21 cellular contexts compared by ENCODE assay signal in genomic region chrX:69396916-69397315, GRCh38.
A peak's percentile ranks its signal among the peaks of the same experiment; 100 is the strongest.
DNase-seq lines count a peak whose midpoint lies in the region; ATAC-seq, FAIRE-seq and TF ChIP-seq lines count a peak whose summit lies in the region.
"Had no signal": no experiment of that assay in that cellular context is flagged by ENCODE, and none has a peak within 500 bp of the region (broad histone marks: within the 10 kb centered on the region; RNA-seq: fewer than 3 reads in every experiment).

No MANE protein-coding gene starts in this region.

- H3K9me3 Mint-ChIP-seq in GM23338 (no peaks in the 10 kb centered on the region), neural progenitor cell (peaks cover 6% of the 10 kb centered on the region)

- H3F3A ChIP-seq in GM23338 (replicated peaks; ENCODE audit: low read depth) (no peaks in the 10 kb centered on the region), neural progenitor cell (ENCODE audit: low read depth) (peaks cover 13% of the 10 kb centered on the region)

- H3K4me3 ChIP-seq in GM23338, result peak overlapping the region; percentile 30; the same call in 1 of the 2 replicates
- H3K4me3 ChIP-seq in SJSA1, result no peak overlapping the region
- peak overlapping the region; percentile 2 for H3K4me3 ChIP-seq in iPS-18a (ENCODE audit: low read length)
- H3K4me3 ChIP-seq in neural progenitor cell, result peak overlapping the region; percentile 10
- no peak overlapping the region for H3K4me3 ChIP-seq in WERI-Rb-1 (ENCODE audit: low read depth, low read length)
- H3K4me3 ChIP-seq: SJCRH30 had no signal

- H3K36me3 Mint-ChIP-seq in GM23338 (ENCODE audit: low read depth) (no peaks in the 10 kb centered on the region), neural progenitor cell (no peaks in the 10 kb centered on the region)
- H3K36me3 Mint-ChIP-seq: CD14-positive monocyte had no signal

- H3K27me3 ChIP-seq in GM23338 (ENCODE audit: insufficient read depth) (no peaks in the 10 kb centered on the region), SJSA1 (replicated peaks) (no peaks in the 10 kb centered on the region), iPS-18a (ENCODE audit: control insufficient read depth, insufficient read depth, low read length) (no peaks in the 10 kb centered on the region), neural progenitor cell (no peaks in the 10 kb centered on the region), WERI-Rb-1 (ENCODE audit: insufficient read depth, low read depth, severe bottlenecking) (no peaks in the 10 kb centered on the region)
- H3K27me3 ChIP-seq: SJCRH30 had no signal

- no peaks in the 10 kb centered on the region for H3K9me2 ChIP-seq in GM23338 (ENCODE audit: insufficient read depth)

- no peaks in the 10 kb centered on the region; the same call in 1 of the 2 replicates for H3K4me1 ChIP-seq in GM23338 (ENCODE audit: insufficient read depth)
- H3K4me1 ChIP-seq in SJSA1 (replicated peaks), result 0 out of 2 replicates have a peak, but pooled peaks cover 6% of the 10 kb centered on the region
- peaks cover 14% of the 10 kb centered on the region for H3K4me1 ChIP-seq in iPS-18a (ENCODE audit: control insufficient read depth, low read depth, low read length)
- peaks cover 17% of the 10 kb centered on the region for H3K4me1 ChIP-seq in neural progenitor cell
- H3K4me1 ChIP-seq: SJCRH30 had no signal

- H3K27ac ChIP-seq in GM23338 (ENCODE audit: low read depth), result no peak overlapping the region
- H3K27ac ChIP-seq in SJSA1, result no peak overlapping the region
- H3K27ac ChIP-seq in iPS-18a (ENCODE audit: low read length), result no peak overlapping the region
- no peak overlapping the region for H3K27ac ChIP-seq in neural progenitor cell
- no peak overlapping the region for H3K27ac ChIP-seq in WERI-Rb-1
- H3K27ac ChIP-seq: SJCRH30 had no signal

- H3K4me1 Mint-ChIP-seq in GM23338 (peaks cover 17% of the 10 kb centered on the region), neural progenitor cell (peaks cover 14% of the 10 kb centered on the region)
- H3K4me1 Mint-ChIP-seq: B cell, CD14-positive monocyte had no signal

- FAIRE-seq in frontal cortex (lab: Jason Lieb, UNC), result no peak
- FAIRE-seq: RCC 7860 had no signal

- no peaks in the 10 kb centered on the region for H3K79me2 ChIP-seq in GM23338 (replicated peaks; ENCODE audit: insufficient read depth)
- no peaks in the 10 kb centered on the region for H3K79me2 ChIP-seq in neural progenitor cell (ENCODE audit: low read depth)

- peaks cover 7% of the 10 kb centered on the region for H3K27me3 Mint-ChIP-seq in GM23338 (ENCODE audit: insufficient read depth, low read depth, poor library complexity)
- H3K27me3 Mint-ChIP-seq in neural progenitor cell (ENCODE audit: insufficient read depth, low read depth), result peaks cover 2% of the 10 kb centered on the region
- H3K27me3 Mint-ChIP-seq: B cell had no signal

- no peaks in the 10 kb centered on the region for H3K36me3 ChIP-seq in GM23338 (ENCODE audit: insufficient read depth)
- no peaks in the 10 kb centered on the region for H3K36me3 ChIP-seq in SJSA1
- no peaks in the 10 kb centered on the region for H3K36me3 ChIP-seq in iPS-18a (ENCODE audit: control insufficient read depth, low read depth, low read length)
- H3K36me3 ChIP-seq in neural progenitor cell, result no peaks in the 10 kb centered on the region
- no peaks in the 10 kb centered on the region for H3K36me3 ChIP-seq in WERI-Rb-1
- H3K36me3 ChIP-seq: SJCRH30 had no signal

- DNase-seq in GM23338 (ENCODE audit: low spot score) (peak; percentile 60), SJSA1 (ENCODE audit: low read depth in 1 of 2, low spot score in 2 of 2) (peak; percentile 20 to 52), neural progenitor cell (ENCODE audit: low spot score) (peak; percentile 91), WERI-Rb-1 (no peak), GF-D8 (lab: John Stamatoyannopoulos, UW) (no peak), frontal cortex (ENCODE audit: low spot score in 2 of 2) (no peak)
- DNase-seq: KG1, NCI-H1092 treated with DMSO at 0.1 percent for 48 hours, NCI-H146, NCI-H2029, NCI-H2171, NCI-H345, NCI-H524 treated with DMSO at 0.1 percent for 48 hours, NCI-H82, OCI-M1, SJCRH30 had no signal

- H3K4me2 ChIP-seq in GM23338, result peak overlapping the region; percentile 62
- peak overlapping the region; percentile 61 for H3K4me2 ChIP-seq in neural progenitor cell

- H2AFZ ChIP-seq in GM23338, result no peak overlapping the region
- H2AFZ ChIP-seq in neural progenitor cell (replicated peaks), result no peak overlapping the region

- H3K9ac ChIP-seq in iPS-18a (ENCODE audit: low read length) (no peak overlapping the region), neural progenitor cell (no peak overlapping the region)

- H3K27ac Mint-ChIP-seq in GM23338 (no peak overlapping the region), neural progenitor cell (peak overlapping the region; percentile 70)
- H3K27ac Mint-ChIP-seq: B cell, CD14-positive monocyte had no signal

- H4K20me1 ChIP-seq in GM23338 (replicated peaks; ENCODE audit: insufficient read depth) (no peaks in the 10 kb centered on the region), neural progenitor cell (ENCODE audit: low read depth) (no peaks in the 10 kb centered on the region)

- TF ChIP-seq CTCF in GM23338 (conservative IDR thresholded peaks at IDR 0.05; ENCODE audit: low read depth in 2 of 2) (no peak), neural progenitor cell (IDR thresholded peaks at IDR 0.05) (no peak), WERI-Rb-1 (IDR thresholded peaks at IDR 0.05; ENCODE audit: low read depth, low read length) (no peak)

- H3K4me3 Mint-ChIP-seq in GM23338 (no peak overlapping the region), neural progenitor cell (peak overlapping the region; percentile 72)
- H3K4me3 Mint-ChIP-seq: B cell, CD14-positive monocyte had no signal

- H3K9me3 ChIP-seq in SJSA1 (replicated peaks), result no peaks in the 10 kb centered on the region
- H3K9me3 ChIP-seq in iPS-18a (ENCODE audit: control insufficient read depth, low read depth, low read length), result no peaks in the 10 kb centered on the region
- H3K9me3 ChIP-seq in neural progenitor cell (ENCODE audit: low read depth), result no peaks in the 10 kb centered on the region
- no peaks in the 10 kb centered on the region for H3K9me3 ChIP-seq in WERI-Rb-1 (ENCODE audit: severe bottlenecking)
- H3K9me3 ChIP-seq: SJCRH30 had no signal

- peak; percentile 83 for ATAC-seq in GM23338
- no peak for ATAC-seq in GM21381 (IDR thresholded peaks at IDR 0.05; ENCODE audit: unreplicated experiment)

TF ChIP-seq in GM23338, 12 proteins besides CTCF, POLR2A, EP300 and RAD21 (continues in another document):
- no peak for TF ChIP-seq EZH2phosphoT487 (IDR thresholded peaks at IDR 0.05; ENCODE audit: unreplicated experiment)
- no peak for TF ChIP-seq REST (IDR thresholded peaks at IDR 0.05; ENCODE audit: unreplicated experiment)
- no peak for TF ChIP-seq STAT1 (IDR thresholded peaks at IDR 0.05; ENCODE audit: unreplicated experiment)
- TF ChIP-seq NANOG (IDR thresholded peaks at IDR 0.05; ENCODE audit: borderline replicate concordance), result no peak
- no peak for TF ChIP-seq JUNB (IDR thresholded peaks at IDR 0.05; ENCODE audit: unreplicated experiment)
- TF ChIP-seq ZNF114 (CRISPR knock-in tag; IDR thresholded peaks at IDR 0.05), result no peak
- TF ChIP-seq ETS1 (IDR thresholded peaks at IDR 0.05), result no peak

Comparison
In these comparisons a context has a peak if more than half of its experiments do, and no peak if none do; other contexts are left out.
1. DNase-seq: peak in GM23338 (single experiment), SJSA1 (2 of 2) and neural progenitor cell (single experiment); none in WERI-Rb-1 (single experiment), GF-D8 (single experiment) and frontal cortex (0 of 2).
2. H3K4me3 ChIP-seq: peak in GM23338 (single experiment), iPS-18a (single experiment) and neural progenitor cell (single experiment); none in SJSA1 (single experiment) and WERI-Rb-1 (single experiment).